1 cellular context compared by ENCODE assay signal in genomic region chr9:107363511-107364182, GRCh38.
TF ChIP-seq lines count a peak whose summit lies in the region.

No MANE protein-coding gene starts in this region.

TF ChIP-seq in IMR-90, 13 proteins besides CTCF, POLR2A, EP300 and RAD21:
- TF ChIP-seq RCOR1 (IDR thresholded peaks at IDR 0.05; ENCODE audit: insufficient replicate concordance, low read length) (no peak), SMC3 (IDR thresholded peaks at IDR 0.05; ENCODE audit: low read depth, low read length) (no peak), MAZ (IDR thresholded peaks at IDR 0.05; ENCODE audit: borderline replicate concordance, low read depth, low read length) (no peak), RFX5 (IDR thresholded peaks at IDR 0.05; ENCODE audit: low read depth, low read length) (no peak), CHD1 (IDR thresholded peaks at IDR 0.05; ENCODE audit: low read depth, low read length) (no peak), USF2 (IDR thresholded peaks at IDR 0.05; ENCODE audit: low read depth, low read length) (no peak), BHLHE40 (IDR thresholded peaks at IDR 0.05; ENCODE audit: low read depth, low read length) (no peak), MAFK (IDR thresholded peaks at IDR 0.05; ENCODE audit: low read depth, low read length) (no peak)
